1 cellular context compared by ENCODE assay signal in genomic region chr12:93200291-93200917, GRCh38.
A peak's percentile ranks its signal among the peaks of the same experiment; 100 is the strongest.
TF ChIP-seq lines count a peak whose summit lies in the region.

No MANE protein-coding gene starts in this region.

TF ChIP-seq in GM12878, 131 proteins besides CTCF, POLR2A, EP300 and RAD21 (continued from another document and continues in another):
- no peak for TF ChIP-seq NR2C2 (IDR thresholded peaks at IDR 0.05; ENCODE audit: borderline replicate concordance, control insufficient read depth, insufficient read length, low read depth)
- TF ChIP-seq KAT2A (conservative IDR thresholded peaks at IDR 0.05; ENCODE audit: control insufficient read depth, low read depth, low read length) = no peak
- no peak for TF ChIP-seq RCOR1 (conservative IDR thresholded peaks at IDR 0.05; ENCODE audit: low read depth, low read length)
- no peak for TF ChIP-seq YBX1 (IDR thresholded peaks at IDR 0.05)
- TF ChIP-seq USF1 (IDR thresholded peaks at IDR 0.05; ENCODE audit: borderline replicate concordance, extremely low read length, insufficient read depth, low read depth, low read length) = no peak
- TF ChIP-seq REST (IDR thresholded peaks at IDR 0.05; ENCODE audit: low read depth, low read length) = no peak
- TF ChIP-seq JUNB (IDR thresholded peaks at IDR 0.05) = no peak
- no peak for TF ChIP-seq CHD4 (IDR thresholded peaks at IDR 0.05)
- no peak for TF ChIP-seq NRF1 (conservative IDR thresholded peaks at IDR 0.05; ENCODE audit: low read depth, low read length)
- peak; percentile 51; the same call in 1 of the 2 replicates for TF ChIP-seq RELB (IDR thresholded peaks at IDR 0.05; ENCODE audit: low read depth)
- TF ChIP-seq STAT3 (IDR thresholded peaks at IDR 0.05; ENCODE audit: low read depth, low read length) = no peak
- no peak for TF ChIP-seq HDAC2 (IDR thresholded peaks at IDR 0.05)
- no peak for TF ChIP-seq ATF7 (IDR thresholded peaks at IDR 0.05; ENCODE audit: low read depth)
- no peak for TF ChIP-seq E2F8 (IDR thresholded peaks at IDR 0.05; ENCODE audit: low read depth, partially characterized antibody)
- TF ChIP-seq BCL11A (IDR thresholded peaks at IDR 0.05; ENCODE audit: low read depth, low read length) = no peak
- TF ChIP-seq MAX (IDR thresholded peaks at IDR 0.05; ENCODE audit: low read depth, low read length) = no peak
- TF ChIP-seq, protein P1, sequence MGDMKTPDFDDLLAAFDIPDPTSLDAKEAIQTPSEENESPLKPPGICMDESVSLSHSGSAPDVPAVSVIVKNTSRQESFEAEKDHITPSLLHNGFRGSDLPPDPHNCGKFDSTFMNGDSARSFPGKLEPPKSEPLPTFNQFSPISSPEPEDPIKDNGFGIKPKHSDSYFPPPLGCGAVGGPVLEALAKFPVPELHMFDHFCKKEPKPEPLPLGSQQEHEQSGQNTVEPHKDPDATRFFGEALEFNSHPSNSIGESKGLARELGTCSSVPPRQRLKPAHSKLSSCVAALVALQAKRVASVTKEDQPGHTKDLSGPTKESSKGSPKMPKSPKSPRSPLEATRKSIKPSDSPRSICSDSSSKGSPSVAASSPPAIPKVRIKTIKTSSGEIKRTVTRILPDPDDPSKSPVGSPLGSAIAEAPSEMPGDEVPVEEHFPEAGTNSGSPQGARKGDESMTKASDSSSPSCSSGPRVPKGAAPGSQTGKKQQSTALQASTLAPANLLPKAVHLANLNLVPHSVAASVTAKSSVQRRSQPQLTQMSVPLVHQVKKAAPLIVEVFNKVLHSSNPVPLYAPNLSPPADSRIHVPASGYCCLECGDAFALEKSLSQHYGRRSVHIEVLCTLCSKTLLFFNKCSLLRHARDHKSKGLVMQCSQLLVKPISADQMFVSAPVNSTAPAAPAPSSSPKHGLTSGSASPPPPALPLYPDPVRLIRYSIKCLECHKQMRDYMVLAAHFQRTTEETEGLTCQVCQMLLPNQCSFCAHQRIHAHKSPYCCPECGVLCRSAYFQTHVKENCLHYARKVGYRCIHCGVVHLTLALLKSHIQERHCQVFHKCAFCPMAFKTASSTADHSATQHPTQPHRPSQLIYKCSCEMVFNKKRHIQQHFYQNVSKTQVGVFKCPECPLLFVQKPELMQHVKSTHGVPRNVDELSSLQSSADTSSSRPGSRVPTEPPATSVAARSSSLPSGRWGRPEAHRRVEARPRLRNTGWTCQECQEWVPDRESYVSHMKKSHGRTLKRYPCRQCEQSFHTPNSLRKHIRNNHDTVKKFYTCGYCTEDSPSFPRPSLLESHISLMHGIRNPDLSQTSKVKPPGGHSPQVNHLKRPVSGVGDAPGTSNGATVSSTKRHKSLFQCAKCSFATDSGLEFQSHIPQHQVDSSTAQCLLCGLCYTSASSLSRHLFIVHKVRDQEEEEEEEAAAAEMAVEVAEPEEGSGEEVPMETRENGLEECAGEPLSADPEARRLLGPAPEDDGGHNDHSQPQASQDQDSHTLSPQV (IDR thresholded peaks at IDR 0.05) = no peak
- TF ChIP-seq, protein P2, sequence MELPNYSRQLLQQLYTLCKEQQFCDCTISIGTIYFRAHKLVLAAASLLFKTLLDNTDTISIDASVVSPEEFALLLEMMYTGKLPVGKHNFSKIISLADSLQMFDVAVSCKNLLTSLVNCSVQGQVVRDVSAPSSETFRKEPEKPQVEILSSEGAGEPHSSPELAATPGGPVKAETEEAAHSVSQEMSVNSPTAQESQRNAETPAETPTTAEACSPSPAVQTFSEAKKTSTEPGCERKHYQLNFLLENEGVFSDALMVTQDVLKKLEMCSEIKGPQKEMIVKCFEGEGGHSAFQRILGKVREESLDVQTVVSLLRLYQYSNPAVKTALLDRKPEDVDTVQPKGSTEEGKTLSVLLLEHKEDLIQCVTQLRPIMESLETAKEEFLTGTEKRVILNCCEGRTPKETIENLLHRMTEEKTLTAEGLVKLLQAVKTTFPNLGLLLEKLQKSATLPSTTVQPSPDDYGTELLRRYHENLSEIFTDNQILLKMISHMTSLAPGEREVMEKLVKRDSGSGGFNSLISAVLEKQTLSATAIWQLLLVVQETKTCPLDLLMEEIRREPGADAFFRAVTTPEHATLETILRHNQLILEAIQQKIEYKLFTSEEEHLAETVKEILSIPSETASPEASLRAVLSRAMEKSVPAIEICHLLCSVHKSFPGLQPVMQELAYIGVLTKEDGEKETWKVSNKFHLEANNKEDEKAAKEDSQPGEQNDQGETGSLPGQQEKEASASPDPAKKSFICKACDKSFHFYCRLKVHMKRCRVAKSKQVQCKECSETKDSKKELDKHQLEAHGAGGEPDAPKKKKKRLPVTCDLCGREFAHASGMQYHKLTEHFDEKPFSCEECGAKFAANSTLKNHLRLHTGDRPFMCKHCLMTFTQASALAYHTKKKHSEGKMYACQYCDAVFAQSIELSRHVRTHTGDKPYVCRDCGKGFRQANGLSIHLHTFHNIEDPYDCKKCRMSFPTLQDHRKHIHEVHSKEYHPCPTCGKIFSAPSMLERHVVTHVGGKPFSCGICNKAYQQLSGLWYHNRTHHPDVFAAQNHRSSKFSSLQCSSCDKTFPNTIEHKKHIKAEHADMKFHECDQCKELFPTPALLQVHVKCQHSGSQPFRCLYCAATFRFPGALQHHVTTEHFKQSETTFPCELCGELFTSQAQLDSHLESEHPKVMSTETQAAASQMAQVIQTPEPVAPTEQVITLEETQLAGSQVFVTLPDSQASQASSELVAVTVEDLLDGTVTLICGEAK (IDR thresholded peaks at IDR 0.05; ENCODE audit: borderline replicate concordance) = no peak
- TF ChIP-seq, protein P3, sequence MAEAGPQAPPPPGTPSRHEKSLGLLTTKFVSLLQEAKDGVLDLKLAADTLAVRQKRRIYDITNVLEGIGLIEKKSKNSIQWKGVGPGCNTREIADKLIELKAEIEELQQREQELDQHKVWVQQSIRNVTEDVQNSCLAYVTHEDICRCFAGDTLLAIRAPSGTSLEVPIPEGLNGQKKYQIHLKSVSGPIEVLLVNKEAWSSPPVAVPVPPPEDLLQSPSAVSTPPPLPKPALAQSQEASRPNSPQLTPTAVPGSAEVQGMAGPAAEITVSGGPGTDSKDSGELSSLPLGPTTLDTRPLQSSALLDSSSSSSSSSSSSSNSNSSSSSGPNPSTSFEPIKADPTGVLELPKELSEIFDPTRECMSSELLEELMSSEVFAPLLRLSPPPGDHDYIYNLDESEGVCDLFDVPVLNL (IDR thresholded peaks at IDR 0.05; ENCODE audit: low read depth, low read length) = no peak
- no peak for TF ChIP-seq ZNF622 (IDR thresholded peaks at IDR 0.05)
- TF ChIP-seq CHD1 (IDR thresholded peaks at IDR 0.05; ENCODE audit: low read depth, low read length) = no peak
- TF ChIP-seq POLR2AphosphoS5 (IDR thresholded peaks at IDR 0.05; ENCODE audit: low read length) = no peak
- no peak for TF ChIP-seq PML (IDR thresholded peaks at IDR 0.05; ENCODE audit: low read length)
- 0 out of 2 replicates have a peak, but pooled peaks have one; percentile 40 for TF ChIP-seq RAD51 (IDR thresholded peaks at IDR 0.05)
- no peak for TF ChIP-seq SMARCA5 (IDR thresholded peaks at IDR 0.05)
- TF ChIP-seq SP1 (IDR thresholded peaks at IDR 0.05; ENCODE audit: low read depth, low read length) = no peak
- no peak for TF ChIP-seq EZH2 (IDR thresholded peaks at IDR 0.05; ENCODE audit: borderline replicate concordance, control insufficient read depth, low read depth, low read length)
- no peak for TF ChIP-seq POLR2AphosphoS2 (IDR thresholded peaks at IDR 0.05; ENCODE audit: low read depth, low read length)
- TF ChIP-seq GATAD2B (conservative IDR thresholded peaks at IDR 0.05; ENCODE audit: low read depth) = no peak
- peak; percentile 78; the same call in 1 of the 2 replicates for TF ChIP-seq TCF12 (IDR thresholded peaks at IDR 0.05; ENCODE audit: low read depth, low read length)
- no peak for TF ChIP-seq NFXL1 (IDR thresholded peaks at IDR 0.05; ENCODE audit: borderline replicate concordance)
- no peak for TF ChIP-seq SMAD5 (IDR thresholded peaks at IDR 0.05; ENCODE audit: low read depth)
- TF ChIP-seq SIN3A (IDR thresholded peaks at IDR 0.05; ENCODE audit: low read depth, low read length) = no peak
- TF ChIP-seq ETV6 (conservative IDR thresholded peaks at IDR 0.05 in 1 of 2, IDR thresholded peaks at IDR 0.05 in 1 of 2; ENCODE audit: borderline replicate concordance in 1 of 2, low read depth in 1 of 2) = no peak
- TF ChIP-seq STAT1 (conservative IDR thresholded peaks at IDR 0.05) = no peak
- TF ChIP-seq KLF5 (IDR thresholded peaks at IDR 0.05; ENCODE audit: partially characterized antibody) = no peak
- TF ChIP-seq, protein P4, sequence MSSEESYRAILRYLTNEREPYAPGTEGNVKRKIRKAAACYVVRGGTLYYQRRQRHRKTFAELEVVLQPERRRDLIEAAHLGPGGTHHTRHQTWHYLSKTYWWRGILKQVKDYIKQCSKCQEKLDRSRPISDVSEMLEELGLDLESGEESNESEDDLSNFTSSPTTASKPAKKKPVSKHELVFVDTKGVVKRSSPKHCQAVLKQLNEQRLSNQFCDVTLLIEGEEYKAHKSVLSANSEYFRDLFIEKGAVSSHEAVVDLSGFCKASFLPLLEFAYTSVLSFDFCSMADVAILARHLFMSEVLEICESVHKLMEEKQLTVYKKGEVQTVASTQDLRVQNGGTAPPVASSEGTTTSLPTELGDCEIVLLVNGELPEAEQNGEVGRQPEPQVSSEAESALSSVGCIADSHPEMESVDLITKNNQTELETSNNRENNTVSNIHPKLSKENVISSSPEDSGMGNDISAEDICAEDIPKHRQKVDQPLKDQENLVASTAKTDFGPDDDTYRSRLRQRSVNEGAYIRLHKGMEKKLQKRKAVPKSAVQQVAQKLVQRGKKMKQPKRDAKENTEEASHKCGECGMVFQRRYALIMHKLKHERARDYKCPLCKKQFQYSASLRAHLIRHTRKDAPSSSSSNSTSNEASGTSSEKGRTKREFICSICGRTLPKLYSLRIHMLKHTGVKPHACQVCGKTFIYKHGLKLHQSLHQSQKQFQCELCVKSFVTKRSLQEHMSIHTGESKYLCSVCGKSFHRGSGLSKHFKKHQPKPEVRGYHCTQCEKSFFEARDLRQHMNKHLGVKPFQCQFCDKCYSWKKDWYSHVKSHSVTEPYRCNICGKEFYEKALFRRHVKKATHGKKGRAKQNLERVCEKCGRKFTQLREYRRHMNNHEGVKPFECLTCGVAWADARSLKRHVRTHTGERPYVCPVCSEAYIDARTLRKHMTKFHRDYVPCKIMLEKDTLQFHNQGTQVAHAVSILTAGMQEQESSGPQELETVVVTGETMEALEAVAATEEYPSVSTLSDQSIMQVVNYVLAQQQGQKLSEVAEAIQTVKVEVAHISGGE (CRISPR knock-in tag; IDR thresholded peaks at IDR 0.05) = no peak
- TF ChIP-seq RFX5 (IDR thresholded peaks at IDR 0.05; ENCODE audit: low read depth, low read length) = no peak
- TF ChIP-seq TBL1XR1 (IDR thresholded peaks at IDR 0.05; ENCODE audit: low read depth, low read length) = no peak
- TF ChIP-seq FOXK2 (IDR thresholded peaks at IDR 0.05) = no peak
